In genomic region chr3:161273589-161274218, GRCh38 we compare ENCODE assay signal across 8 cellular contexts. TPM values are rescaled to one million over a fixed set of nuclear protein-coding genes. Genes with fewer than 3 reads are reported as not detected.
A peak's percentile ranks its signal among the peaks of the same experiment; 100 is the strongest.
DNase-seq lines count a peak whose midpoint lies in the region; ATAC-seq and TF ChIP-seq lines count a peak whose summit lies in the region.

No MANE protein-coding gene starts in this region.

- intact Hi-C loops in activated CD4-positive, alpha-beta T cell treated with anti-CD3 and anti-CD28 coated beads for 36 hours (cut with DNase I, micrococcal nuclease): loop anchor here (1.0 to 10.0 kb wide), 8 partner anchors 136 to 586 kb away; partner anchors contain the start of gene B3GALNT1 (in 1 of the 2)
- intact Hi-C loops in spleen (cut with DNase I; ENCODE audit: low total_unique reads): loop anchor here (5.0 kb wide), 1 partner anchor 149 kb away; no protein-coding TSS in a partner anchor

- no peaks in the 10 kb centered on the region for H4K20me1 ChIP-seq in Loucy (ENCODE audit: insufficient read depth, low read length, poor library complexity, severe bottlenecking)

- H3K27ac Mint-ChIP-seq in activated CD4-positive, alpha-beta T cell treated with anti-CD3 and anti-CD28 coated beads for 36 hours: no peak overlapping the region

- no peak for ATAC-seq in activated CD4-positive, alpha-beta T cell treated with anti-CD3 and anti-CD28 coated beads for 36 hours

- CTCF ChIA-PET in activated CD4-positive, alpha-beta T cell treated with anti-CD3 and anti-CD28 coated beads for 36 hours (lab: Charles Lee): interaction anchor here (0.7 to 3.7 kb wide), 13 partner anchors 11 to 352 kb away, joined by 3 to 34 read pairs (median 3); no protein-coding TSS in a partner anchor

- H3K9me2 ChIP-seq in Loucy (replicated peaks; ENCODE audit: low read depth, low read length): no peaks in the 10 kb centered on the region

- H3F3A ChIP-seq in Loucy (ENCODE audit: low read depth): no peaks in the 10 kb centered on the region

- H3K4me1 ChIP-seq in Loucy (ENCODE audit: insufficient read depth, low read length, poor library complexity, severe bottlenecking) (no peaks in the 10 kb centered on the region), spleen (no peaks in the 10 kb centered on the region)

- no peaks in the 10 kb centered on the region for H3K79me2 ChIP-seq in Loucy (ENCODE audit: insufficient read depth, low read length)

- H3K4me3 ChIP-seq in Loucy (ENCODE audit: low read length, poor library complexity, severe bottlenecking) (no peak overlapping the region), fibroblast of the aortic adventitia (ENCODE audit: low read depth, low read length) (no peak overlapping the region), spleen (no peak overlapping the region)

- H3K36me3 ChIP-seq in Loucy (ENCODE audit: insufficient read depth, low read length) (no peaks in the 10 kb centered on the region), spleen (peaks cover 0 to 19% (median 0%) of the 10 kb centered on the region in 6 donors)

- POLR2A ChIA-PET in activated CD4-positive, alpha-beta T cell treated with anti-CD3 and anti-CD28 coated beads for 36 hours (lab: Charles Lee): no interaction called here

- no peak overlapping the region for H3K9ac ChIP-seq in Loucy (ENCODE audit: low read depth, low read length, poor library complexity, severe bottlenecking)

- 53 to 76% (median 63%) methylated on average over 3 of the region's 3 CpGs for WGBS in spleen, 5 donors

- H3K4me2 ChIP-seq in Loucy (ENCODE audit: low read depth, low read length, poor library complexity, severe bottlenecking): no peak overlapping the region

- no peaks in the 10 kb centered on the region for H3K9me3 ChIP-seq in Loucy (ENCODE audit: insufficient read depth, low read depth, low read length)
- H3K9me3 ChIP-seq in spleen: peaks cover 0 to 22% (median 17%) of the 10 kb centered on the region in 8 donors

- no peaks in the 10 kb centered on the region for H3K27me3 Mint-ChIP-seq in activated CD4-positive, alpha-beta T cell treated with anti-CD3 and anti-CD28 coated beads for 36 hours

- TF ChIP-seq POLR2A in spleen (IDR thresholded peaks at IDR 0.05): no peak

- H3K27me3 ChIP-seq in Loucy (ENCODE audit: insufficient read depth, low read length, poor library complexity, severe bottlenecking) (no peaks in the 10 kb centered on the region), spleen (replicated peaks in 1 of 7) (no peaks in the 10 kb centered on the region)

- DNase-seq in activated CD4-positive, alpha-beta T cell treated with anti-CD3 and anti-CD28 coated beads for 36 hours: peak; percentile 49
- DNase-seq in activated CD4-positive, alpha-beta T cell treated with anti-CD3 and anti-CD28 coated beads for 1 hour: no peak
- peak; percentile 75 for DNase-seq in fibroblast of the aortic adventitia (ENCODE audit: low read depth)
- no peak for DNase-seq in spleen
- no peak for DNase-seq in HuH-7 (ENCODE audit: low spot score)
- DNase-seq in activated effector memory CD4-positive, alpha-beta T cell treated with Interleukin-2 at 50 U/mL for 16 hours: no peak

- no peaks in the 10 kb centered on the region for H3K4me1 Mint-ChIP-seq in activated CD4-positive, alpha-beta T cell treated with anti-CD3 and anti-CD28 coated beads for 36 hours

- H3K27ac ChIP-seq in VCaP: no peak overlapping the region; the same call in 1 of the 2 replicates
- H3K27ac ChIP-seq in spleen: no peak overlapping the region

- H3K9me3 Mint-ChIP-seq in activated CD4-positive, alpha-beta T cell treated with anti-CD3 and anti-CD28 coated beads for 36 hours (ENCODE audit: low read depth): peaks cover 12% of the 10 kb centered on the region

- peak; percentile 80 for TF ChIP-seq CTCF in Loucy (conservative IDR thresholded peaks at IDR 0.05; ENCODE audit: low read length)
- TF ChIP-seq CTCF in VCaP (conservative IDR thresholded peaks at IDR 0.05): peak; percentile 75
- peak; percentile 46 for TF ChIP-seq CTCF in fibroblast of the aortic adventitia (IDR thresholded peaks at IDR 0.05; ENCODE audit: insufficient read depth, low read length)
- TF ChIP-seq CTCF in spleen (IDR thresholded peaks at IDR 0.05 in 8 of 11, conservative IDR thresholded peaks at IDR 0.05 in 3 of 11): peak in 9 of 11 experiments; percentile 6 to 66 (median 47)

- no peak overlapping the region for H3K4me3 Mint-ChIP-seq in activated CD4-positive, alpha-beta T cell treated with anti-CD3 and anti-CD28 coated beads for 36 hours

- peaks cover 24% of the 10 kb centered on the region for H3K36me3 Mint-ChIP-seq in activated CD4-positive, alpha-beta T cell treated with anti-CD3 and anti-CD28 coated beads for 36 hours (ENCODE audit: low read depth)

- no peak overlapping the region for H2AFZ ChIP-seq in Loucy (ENCODE audit: low read length)

RNA-seq across cellular contexts. Expression of gene NMD3, which starts 52.6 kb away (rescaled TPM):
- 10 to 100 TPM; 49.6 to 65.5 TPM for total RNA-seq in activated CD4-positive, alpha-beta T cell treated with anti-CD3 and anti-CD28 coated beads for 36 hours
- total RNA-seq in fibroblast of the aortic adventitia (ENCODE audit: low replicate concordance) (88.0 and 165 TPM in 2 replicates), spleen (10 to 100 TPM; 26.8 to 46.6 (median 38.7) TPM)
- 10 to 100 TPM; 13.3 to 21.8 (median 17.1) TPM for polyA plus RNA-seq in spleen

Comparison
In these comparisons a context has a peak if more than half of its experiments do, and no peak if none do; other contexts are left out.
1. DNase-seq: peak in activated CD4-positive, alpha-beta T cell treated with anti-CD3 and anti-CD28 coated beads for 36 hours (single experiment) and fibroblast of the aortic adventitia (single experiment); none in activated CD4-positive, alpha-beta T cell treated with anti-CD3 and anti-CD28 coated beads for 1 hour (single experiment), spleen (single experiment), HuH-7 (single experiment) and activated effector memory CD4-positive, alpha-beta T cell treated with Interleukin-2 at 50 U/mL for 16 hours (single experiment).
2. Peak in every context shown above with its lines, with median percentiles within 50 percentile points of each other: CTCF ChIP-seq.